ENCODE assay signal across 8 cellular contexts in the genomic region with DNA sequence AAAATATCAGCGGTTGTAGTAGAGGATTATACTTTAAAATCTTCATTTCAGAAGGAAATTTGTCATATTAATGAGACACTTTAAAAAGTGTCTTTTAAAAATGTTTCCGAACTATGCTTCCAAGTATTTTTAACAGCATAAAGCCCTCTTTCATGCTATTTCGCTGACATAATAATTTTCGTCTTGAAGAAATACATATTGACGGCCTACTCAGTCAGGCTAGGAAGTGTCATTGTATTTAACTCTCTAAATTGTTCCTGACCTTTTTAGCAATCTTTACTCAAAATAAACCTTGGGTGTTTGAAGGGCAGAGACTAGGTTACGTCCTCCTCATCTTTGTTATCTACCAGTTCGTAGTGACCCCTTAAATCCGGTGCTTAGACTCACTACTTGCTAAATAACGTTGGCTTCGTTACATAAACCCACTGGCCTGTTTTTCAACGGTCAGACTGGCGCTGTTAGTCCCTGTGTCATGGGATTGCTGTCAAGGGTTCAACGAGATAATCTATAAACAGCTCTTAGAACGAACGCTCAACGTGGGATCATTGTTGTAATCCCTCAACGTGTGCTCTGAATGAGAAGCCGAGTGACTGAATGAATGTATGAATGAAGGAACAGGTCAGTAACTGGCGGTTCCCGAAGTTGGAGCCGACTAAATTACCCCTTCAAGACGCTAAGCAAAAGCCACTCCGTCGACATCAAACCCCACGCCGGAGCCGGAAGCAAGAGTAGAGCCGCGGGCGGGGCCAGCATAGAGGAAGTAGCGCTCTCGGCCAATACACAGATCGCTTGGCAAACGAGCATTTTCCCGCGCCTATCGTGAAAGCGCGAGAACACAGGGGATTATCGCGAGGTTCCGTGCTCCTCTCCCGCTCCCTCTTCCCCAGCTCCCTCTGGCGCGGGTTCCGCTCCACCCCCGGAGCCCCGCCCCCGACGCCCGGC. TPM values are rescaled to one million over a fixed set of nuclear protein-coding genes. Genes with fewer than 3 reads are reported as not detected.
A peak's percentile ranks its signal among the peaks of the same experiment; 100 is the strongest.
DNase-seq lines count a peak whose midpoint lies in the region; ATAC-seq and TF ChIP-seq lines count a peak whose summit lies in the region.

No MANE protein-coding gene starts in this region.

- H3K36me3 Mint-ChIP-seq in activated naive CD8-positive, alpha-beta T cell treated with anti-CD3 and anti-CD28 coated beads, Interleukin-2, amount 50 U/mL, for 24 hours (ENCODE audit: low read depth), result peaks cover 5% of the 10 kb centered on the region
- no peaks in the 10 kb centered on the region for H3K36me3 Mint-ChIP-seq in type B pancreatic cell

- peaks cover 0 to 48% (median 23%) of the 10 kb centered on the region in 12 donors for H3K4me1 ChIP-seq in heart left ventricle

- H3K27ac Mint-ChIP-seq in activated naive CD8-positive, alpha-beta T cell treated with anti-CD3 and anti-CD28 coated beads, Interleukin-2, amount 50 U/mL, for 24 hours, result peak overlapping the region; percentile 87
- no peak overlapping the region for H3K27ac Mint-ChIP-seq in type B pancreatic cell

- H3K4me1 Mint-ChIP-seq in activated naive CD8-positive, alpha-beta T cell treated with anti-CD3 and anti-CD28 coated beads, Interleukin-2, amount 50 U/mL, for 24 hours, result peaks cover 30% of the 10 kb centered on the region
- H3K4me1 Mint-ChIP-seq in type B pancreatic cell (ENCODE audit: unreplicated experiment), result peaks cover 15% of the 10 kb centered on the region

- no peaks in the 10 kb centered on the region for H3K9me3 ChIP-seq in heart left ventricle

- peak overlapping the region; percentile 91 for H3K4me3 Mint-ChIP-seq in activated naive CD8-positive, alpha-beta T cell treated with anti-CD3 and anti-CD28 coated beads, Interleukin-2, amount 50 U/mL, for 24 hours
- no peak overlapping the region for H3K4me3 Mint-ChIP-seq in type B pancreatic cell

- peak; percentile 92 for ATAC-seq in HG02678 (IDR thresholded peaks at IDR 0.05; ENCODE audit: unreplicated experiment)
- peak; percentile 99 for ATAC-seq in activated naive CD8-positive, alpha-beta T cell treated with anti-CD3 and anti-CD28 coated beads, Interleukin-2, amount 50 U/mL, for 24 hours
- peak; percentile 92 to 97 (median 96) for ATAC-seq in heart left ventricle

- TF ChIP-seq CTCF in GM12865 (IDR thresholded peaks at IDR 0.05; ENCODE audit: insufficient read depth, low read depth, low read length, missing control alignments) (no peak), heart left ventricle (IDR thresholded peaks at IDR 0.05) (no peak), type B pancreatic cell (conservative IDR thresholded peaks at IDR 0.05) (no peak)

- H3K27me3 Mint-ChIP-seq in activated naive CD8-positive, alpha-beta T cell treated with anti-CD3 and anti-CD28 coated beads, Interleukin-2, amount 50 U/mL, for 24 hours, result no peaks in the 10 kb centered on the region
- H3K27me3 Mint-ChIP-seq in type B pancreatic cell, result no peaks in the 10 kb centered on the region

- H3K9me3 Mint-ChIP-seq in activated naive CD8-positive, alpha-beta T cell treated with anti-CD3 and anti-CD28 coated beads, Interleukin-2, amount 50 U/mL, for 24 hours, result no peaks in the 10 kb centered on the region
- H3K9me3 Mint-ChIP-seq in type B pancreatic cell, result no peaks in the 10 kb centered on the region

- DNase-seq in GM12865 (ENCODE audit: low read depth) (peak; percentile 99), NCI-H1105 treated with DMSO at 0.1 percent for 48 hours (lab: John Stamatoyannopoulos, UW) (peak; percentile 99), SKM-1 treated with dmso at 0.1 percent for 144 hours (lab: John Stamatoyannopoulos, UW; ENCODE audit: unreplicated experiment) (peak; percentile 97), heart left ventricle (peak; percentile 98 to 99 (median 99)), pons (ENCODE audit: low spot score) (peak; percentile 99), type B pancreatic cell (ENCODE audit: extremely low spot score, unreplicated experiment) (peak; percentile 97)
- peak; percentile 96 for DNase-seq in activated naive CD8-positive, alpha-beta T cell treated with anti-CD3 and anti-CD28 coated beads, Interleukin-2, amount 50 U/mL, for 24 hours

- peak in 1 of 2 donors; percentile 67 for TF ChIP-seq POLR2A in heart left ventricle (IDR thresholded peaks at IDR 0.05)

- WGBS in heart left ventricle, 4 donors, result 2 to 3% (median 2%) methylated on average over 25 to 51 of the region's 51 CpGs

- peak overlapping the region; percentile 87 to 97 (median 92) for H3K27ac ChIP-seq in heart left ventricle

- intact Hi-C loops in heart left ventricle (cut with DNase I), result no loop called here

- no peaks in the 10 kb centered on the region for H3K27me3 ChIP-seq in heart left ventricle

- peak overlapping the region; percentile 87 for H3K4me3 ChIP-seq in GM12865 (ENCODE audit: low read depth, low read length)
- H3K4me3 ChIP-seq in heart left ventricle, result peak overlapping the region; percentile 42 to 87 (median 74)

- H3K36me3 ChIP-seq in heart left ventricle, result peaks cover 0 to 1% (median 0%) of the 10 kb centered on the region in 9 donors

RNA-seq across cellular contexts. Expression of a gene that starts 0.5 kb away (rescaled TPM):
- total RNA-seq in heart left ventricle, result 10 to 100 TPM; 16.0 to 28.6 (median 21.3) TPM
- polyA plus RNA-seq in heart left ventricle, result 10 to 100 TPM in 1 of 2 donors, 1 to 10 TPM in 1; 5.1 to 13.2 TPM
- 26.9 and 27.0 TPM in 2 replicates for total RNA-seq in type B pancreatic cell (ENCODE audit: low replicate concordance)

RNA-seq across cellular contexts. Expression of a gene that starts 1.4 kb away (rescaled TPM):
- total RNA-seq in heart left ventricle (10 to 100 TPM in 8 of 9 donors, 1 to 10 TPM in 1; 9.3 to 19.5 (median 12.4) TPM), type B pancreatic cell (ENCODE audit: low replicate concordance) (18.8 and 26.4 TPM in 2 replicates)
- polyA plus RNA-seq in heart left ventricle, result 1 to 10 TPM; 5.7 to 8.9 TPM

Comparison
In these comparisons a context has a peak if more than half of its experiments do, and no peak if none do; other contexts are left out.
1. Peak in every context shown above with its lines: DNase-seq, ATAC-seq, H3K4me3 ChIP-seq and H3K27ac ChIP-seq.